In genomic region chr13:91348906-91349435, GRCh38 we compare ENCODE assay signal across 1 cellular context.
TF ChIP-seq lines count a peak whose summit lies in the region.

No MANE protein-coding gene starts in this region.

TF ChIP-seq in HEK293, 187 proteins besides CTCF, POLR2A, EP300 and RAD21 (continued from another document and continues in another):
- TF ChIP-seq ZNF792 (tag by site-specific recombination; IDR thresholded peaks at IDR 0.05) (no peak), ZBTB6 (tag by site-specific recombination; IDR thresholded peaks at IDR 0.05) (no peak), ZBTB8A (tag by site-specific recombination; IDR thresholded peaks at IDR 0.05) (peak; percentile 62), ZNF16 (tag by site-specific recombination; IDR thresholded peaks at IDR 0.05; ENCODE audit: low read depth) (no peak), MZF1 (tag by site-specific recombination; IDR thresholded peaks at IDR 0.05; ENCODE audit: borderline replicate concordance) (no peak), ZNF354C (tag by site-specific recombination; IDR thresholded peaks at IDR 0.05; ENCODE audit: borderline replicate concordance, low read depth) (no peak), GFI1B (tag by site-specific recombination; IDR thresholded peaks at IDR 0.05) (no peak), ZNF629 (tag by site-specific recombination; IDR thresholded peaks at IDR 0.05) (0 out of 2 replicates have a peak, but pooled peaks have one; percentile 23), ATF2 (tag by site-specific recombination; IDR thresholded peaks at IDR 0.05; ENCODE audit: low read depth) (no peak), ZBTB1 (tag by site-specific recombination; IDR thresholded peaks at IDR 0.05) (no peak), MYNN (tag by site-specific recombination; IDR thresholded peaks at IDR 0.05; ENCODE audit: borderline replicate concordance) (no peak), ZNF184 (tag by site-specific recombination; IDR thresholded peaks at IDR 0.05) (no peak), ZNF175 (tag by site-specific recombination; IDR thresholded peaks at IDR 0.05) (no peak), RBAK (tag by site-specific recombination; IDR thresholded peaks at IDR 0.05) (no peak), KLF8 (tag by site-specific recombination; IDR thresholded peaks at IDR 0.05) (no peak), ZNF404 (tag by site-specific recombination; IDR thresholded peaks at IDR 0.05) (no peak), YY2 (tag by site-specific recombination; IDR thresholded peaks at IDR 0.05) (no peak), ZFP37 (tag by site-specific recombination; IDR thresholded peaks at IDR 0.05) (no peak), ZNF449 (tag by site-specific recombination; IDR thresholded peaks at IDR 0.05) (no peak), ZNF518A (tag by site-specific recombination; conservative IDR thresholded peaks at IDR 0.05; ENCODE audit: low read depth) (no peak), ZNF155 (tag by site-specific recombination; IDR thresholded peaks at IDR 0.05) (no peak), PATZ1 (tag by site-specific recombination; IDR thresholded peaks at IDR 0.05) (peak; percentile 43; the same call in 1 of the 2 replicates), ZIC2 (tag by site-specific recombination; IDR thresholded peaks at IDR 0.05) (no peak), WT1 (tag by site-specific recombination; IDR thresholded peaks at IDR 0.05) (0 out of 2 replicates have a peak, but pooled peaks have one; percentile 13), SALL2 (tag by site-specific recombination; IDR thresholded peaks at IDR 0.05; ENCODE audit: borderline replicate concordance) (no peak), ZNF221 (tag by site-specific recombination; IDR thresholded peaks at IDR 0.05; ENCODE audit: borderline replicate concordance) (no peak), ZNF664 (tag by site-specific recombination; IDR thresholded peaks at IDR 0.05) (no peak), MEIS1 (CRISPR knock-in tag; IDR thresholded peaks at IDR 0.05; ENCODE audit: borderline replicate concordance) (no peak), PRDM2 (tag by site-specific recombination; IDR thresholded peaks at IDR 0.05; ENCODE audit: borderline replicate concordance) (no peak), ZNF132 (tag by site-specific recombination; IDR thresholded peaks at IDR 0.05; ENCODE audit: borderline replicate concordance) (no peak), ZNF391 (tag by site-specific recombination; IDR thresholded peaks at IDR 0.05; ENCODE audit: borderline replicate concordance, low read depth) (no peak), ZNF510 (tag by site-specific recombination; IDR thresholded peaks at IDR 0.05; ENCODE audit: insufficient replicate concordance) (no peak), REPIN1 (tag by site-specific recombination; IDR thresholded peaks at IDR 0.05; ENCODE audit: low read depth) (no peak), BCL11A (tag by site-specific recombination; IDR thresholded peaks at IDR 0.05; ENCODE audit: low read depth) (no peak), ZNF19 (tag by site-specific recombination; IDR thresholded peaks at IDR 0.05; ENCODE audit: low read depth) (no peak), ZNF776 (tag by site-specific recombination; IDR thresholded peaks at IDR 0.05; ENCODE audit: borderline replicate concordance) (no peak), ZNF501 (tag by site-specific recombination; IDR thresholded peaks at IDR 0.05) (no peak; the same call in 1 of the 2 replicates), AEBP2 (tag by site-specific recombination; IDR thresholded peaks at IDR 0.05; ENCODE audit: borderline replicate concordance) (no peak), OSR2 (tag by site-specific recombination; IDR thresholded peaks at IDR 0.05) (no peak), ZEB2 (tag by site-specific recombination; IDR thresholded peaks at IDR 0.05) (peak; percentile 86), ZNF76 (tag by site-specific recombination; IDR thresholded peaks at IDR 0.05; ENCODE audit: borderline replicate concordance, low read depth) (peak; percentile 49; the same call in 1 of the 2 replicates), ZNF843 (tag by site-specific recombination; IDR thresholded peaks at IDR 0.05) (no peak), IKZF3 (tag by site-specific recombination; IDR thresholded peaks at IDR 0.05) (0 out of 2 replicates have a peak, but pooled peaks have one; percentile 26), ZNF777 (tag by site-specific recombination; IDR thresholded peaks at IDR 0.05; ENCODE audit: borderline replicate concordance) (no peak), ZNF423 (tag by site-specific recombination; IDR thresholded peaks at IDR 0.05) (no peak), ZNF324 (tag by site-specific recombination; IDR thresholded peaks at IDR 0.05) (peak; percentile 60; the same call in 1 of the 2 replicates), ZFHX2 (tag by site-specific recombination; conservative IDR thresholded peaks at IDR 0.05) (no peak), ZNF768 (tag by site-specific recombination; IDR thresholded peaks at IDR 0.05) (no peak), ZBTB48 (tag by site-specific recombination; IDR thresholded peaks at IDR 0.05) (no peak)
